ENCODE assay signal across 8 cellular contexts in the genomic region with DNA sequence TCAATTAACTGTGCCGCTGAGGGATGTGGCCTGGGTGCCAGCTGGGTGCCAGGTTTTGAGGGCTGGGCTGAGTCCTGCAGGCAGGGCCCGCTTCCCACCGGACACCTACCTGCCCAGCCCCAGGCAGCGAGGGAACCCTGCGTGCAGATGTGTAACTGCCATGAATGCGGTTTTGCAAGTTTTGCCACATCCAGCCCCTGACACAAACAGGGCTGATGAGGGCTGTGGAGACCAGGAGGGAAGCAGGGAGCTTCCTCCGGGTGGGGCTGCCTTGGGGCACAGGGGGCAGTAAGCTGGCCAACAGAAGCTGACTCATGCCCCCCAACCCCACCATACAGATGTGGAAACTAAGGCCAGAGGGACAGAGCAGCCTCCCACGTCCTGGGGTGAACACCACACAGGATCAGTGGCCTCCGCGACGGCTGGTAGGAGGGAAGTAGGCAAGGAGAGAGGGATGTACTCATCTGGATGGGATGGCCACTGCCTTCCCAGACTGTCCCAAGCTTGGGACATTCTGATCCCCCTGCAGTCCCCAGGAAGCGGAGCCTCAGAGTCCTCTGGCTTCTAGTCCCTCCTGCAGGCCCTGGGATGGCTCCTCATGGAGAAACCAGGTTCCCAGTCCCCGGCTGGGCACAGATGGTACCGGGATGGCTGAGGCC. TPM values are rescaled to one million over a fixed set of nuclear protein-coding genes. Genes with fewer than 3 reads are reported as not detected.
DNase-seq lines count a peak whose midpoint lies in the region; ATAC-seq and TF ChIP-seq lines count a peak whose summit lies in the region.

No MANE protein-coding gene starts in this region.

- no peaks in the 10 kb centered on the region for H3K27me3 Mint-ChIP-seq in activated CD8-positive, alpha-beta memory T cell treated with anti-CD3 and anti-CD28 coated beads, Interleukin-2, amount 10 ng/mL, durations not matched to agents 7 days and 5 days
- no peaks in the 10 kb centered on the region for H3K27me3 Mint-ChIP-seq in activated naive CD8-positive, alpha-beta T cell treated with anti-CD3 and anti-CD28 coated beads, Interleukin-2, amount 50 U/mL, for 24 hours

- ATAC-seq in activated CD8-positive, alpha-beta memory T cell treated with anti-CD3 and anti-CD28 coated beads, Interleukin-2, amount 10 ng/mL, durations not matched to agents 7 days and 5 days = no peak
- ATAC-seq in activated naive CD8-positive, alpha-beta T cell treated with anti-CD3 and anti-CD28 coated beads, Interleukin-2, amount 50 U/mL, for 24 hours = no peak
- no peak for ATAC-seq in HG03025 (IDR thresholded peaks at IDR 0.05; ENCODE audit: low FRiP score, unreplicated experiment)

- TF ChIP-seq EP300 in tibial nerve (IDR thresholded peaks at IDR 0.05) = no peak

- peaks cover 0 to 23% (median 4%) of the 10 kb centered on the region in 3 donors for H3K36me3 ChIP-seq in tibial nerve

- no peaks in the 10 kb centered on the region for H3K9me3 Mint-ChIP-seq in activated CD8-positive, alpha-beta memory T cell treated with anti-CD3 and anti-CD28 coated beads, Interleukin-2, amount 10 ng/mL, durations not matched to agents 7 days and 5 days (ENCODE audit: low read depth)
- no peaks in the 10 kb centered on the region for H3K9me3 Mint-ChIP-seq in activated naive CD8-positive, alpha-beta T cell treated with anti-CD3 and anti-CD28 coated beads, Interleukin-2, amount 50 U/mL, for 24 hours

- no peaks in the 10 kb centered on the region for H3K9me3 ChIP-seq in tibial nerve

- peaks cover 29% of the 10 kb centered on the region for H3K4me1 Mint-ChIP-seq in activated CD8-positive, alpha-beta memory T cell treated with anti-CD3 and anti-CD28 coated beads, Interleukin-2, amount 10 ng/mL, durations not matched to agents 7 days and 5 days
- H3K4me1 Mint-ChIP-seq in activated naive CD8-positive, alpha-beta T cell treated with anti-CD3 and anti-CD28 coated beads, Interleukin-2, amount 50 U/mL, for 24 hours = peaks cover 30% of the 10 kb centered on the region

- H3K27ac Mint-ChIP-seq in activated CD8-positive, alpha-beta memory T cell treated with anti-CD3 and anti-CD28 coated beads, Interleukin-2, amount 10 ng/mL, durations not matched to agents 7 days and 5 days = no peak overlapping the region
- H3K27ac Mint-ChIP-seq in activated naive CD8-positive, alpha-beta T cell treated with anti-CD3 and anti-CD28 coated beads, Interleukin-2, amount 50 U/mL, for 24 hours = no peak overlapping the region

- peak overlapping the region; percentile 60 to 98 (median 90) for H3K4me3 ChIP-seq in tibial nerve

- no peak for DNase-seq in activated CD8-positive, alpha-beta memory T cell treated with anti-CD3 and anti-CD28 coated beads, Interleukin-2, amount 10 ng/mL, durations not matched to agents 7 days and 5 days
- DNase-seq in activated CD8-positive, alpha-beta memory T cell treated with anti-CD3 and anti-CD28 coated beads for 24 hours = no peak
- DNase-seq in activated naive CD8-positive, alpha-beta T cell treated with anti-CD3 and anti-CD28 coated beads, Interleukin-2, amount 50 U/mL, for 24 hours = no peak
- peak; percentile 42 for DNase-seq in left kidney (ENCODE audit: low read depth, low spot score)
- DNase-seq in tibial nerve (ENCODE audit: low spot score in 2 of 2) = no peak
- DNase-seq in NCI-H2029 (lab: John Stamatoyannopoulos, UW) = no peak
- DNase-seq in 8988T = no peak

- WGBS in tibial nerve, 2 donors = 41 to 61% methylated on average over 6 to 13 of the region's 14 CpGs

- CTCF ChIA-PET in activated CD8-positive, alpha-beta memory T cell treated with anti-CD3 and anti-CD28 coated beads, Interleukin-2, amount 10 ng/mL, durations not matched to agents 7 days and 5 days (lab: Charles Lee) = interaction anchor here (1.1 to 5.6 kb wide), 3 partner anchors 12 to 108 kb away, joined by 3 to 44 read pairs (median 3); a partner anchor contains a TSS

- TF ChIP-seq CTCF in tibial nerve (IDR thresholded peaks at IDR 0.05) = no peak

- peak overlapping the region in 3 of 4 donors; percentile 92 to 100 (median 97) for H3K27ac ChIP-seq in tibial nerve

- H3K36me3 Mint-ChIP-seq in activated CD8-positive, alpha-beta memory T cell treated with anti-CD3 and anti-CD28 coated beads, Interleukin-2, amount 10 ng/mL, durations not matched to agents 7 days and 5 days = no peaks in the 10 kb centered on the region
- no peaks in the 10 kb centered on the region for H3K36me3 Mint-ChIP-seq in activated naive CD8-positive, alpha-beta T cell treated with anti-CD3 and anti-CD28 coated beads, Interleukin-2, amount 50 U/mL, for 24 hours (ENCODE audit: low read depth)

- no peaks in the 10 kb centered on the region for H3K27me3 ChIP-seq in tibial nerve

- peaks cover 0 to 65% (median 33%) of the 10 kb centered on the region in 4 donors for H3K4me1 ChIP-seq in tibial nerve

- TF ChIP-seq POLR2A in tibial nerve (IDR thresholded peaks at IDR 0.05) = no peak

- peak overlapping the region; percentile 74 for H3K4me3 Mint-ChIP-seq in activated CD8-positive, alpha-beta memory T cell treated with anti-CD3 and anti-CD28 coated beads, Interleukin-2, amount 10 ng/mL, durations not matched to agents 7 days and 5 days
- peak overlapping the region; percentile 77 for H3K4me3 Mint-ChIP-seq in activated naive CD8-positive, alpha-beta T cell treated with anti-CD3 and anti-CD28 coated beads, Interleukin-2, amount 50 U/mL, for 24 hours

RNA-seq across cellular contexts. Expression of a gene that starts 1.6 kb away (rescaled TPM):
- 10 to 100 TPM; 20.2 to 27.7 TPM for total RNA-seq in activated CD8-positive, alpha-beta memory T cell treated with anti-CD3 and anti-CD28 coated beads, Interleukin-2, amount 10 ng/mL, durations not matched to agents 7 days and 5 days
- total RNA-seq in tibial nerve = 10 to 100 TPM in 2 of 4 donors, 1 to 10 TPM in 2; 6.5 to 22.8 (median 9.8) TPM

RNA-seq across cellular contexts. Expression of a gene that starts 11.5 kb away (rescaled TPM):
- 10 to 100 TPM; 76.9 to 92.1 TPM for total RNA-seq in activated CD8-positive, alpha-beta memory T cell treated with anti-CD3 and anti-CD28 coated beads, Interleukin-2, amount 10 ng/mL, durations not matched to agents 7 days and 5 days
- 10 to 100 TPM; 37.5 to 59.1 (median 42.7) TPM for total RNA-seq in tibial nerve

RNA-seq across cellular contexts. Expression of a gene that starts 57.0 kb away (rescaled TPM):
- under 1 TPM in 1 of 2 experiments, not detected in 1; 0.14 TPM for total RNA-seq in activated CD8-positive, alpha-beta memory T cell treated with anti-CD3 and anti-CD28 coated beads, Interleukin-2, amount 10 ng/mL, durations not matched to agents 7 days and 5 days
- total RNA-seq in tibial nerve = under 1 TPM in 2 of 4 donors, not detected in 2; 0.20 to 0.21 TPM
